In the genomic region with DNA sequence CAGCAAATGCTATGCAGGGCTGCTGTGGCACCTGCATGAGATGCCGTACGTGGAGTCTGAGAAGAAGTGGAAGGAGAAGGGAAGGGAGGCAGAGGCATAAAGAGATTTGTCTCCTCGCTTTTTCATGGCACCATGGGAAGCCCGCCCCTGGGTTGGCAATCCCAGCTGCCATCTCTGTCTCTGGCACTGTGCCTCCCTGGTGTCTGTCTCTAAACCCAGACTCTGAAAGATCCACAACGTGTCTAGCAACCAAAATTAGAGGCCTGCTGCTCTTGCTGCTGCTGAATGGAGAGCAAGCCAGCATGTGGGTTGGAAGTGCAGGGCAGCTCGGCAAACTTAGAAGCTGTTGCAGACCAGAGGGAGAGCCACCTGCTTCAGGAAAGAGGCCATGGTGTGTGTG, we compare ENCODE assay signal across 18 cellular contexts. TPM values are rescaled to one million over a fixed set of nuclear protein-coding genes. Genes with fewer than 3 reads are reported as not detected.
DNase-seq lines count a peak whose midpoint lies in the region; TF ChIP-seq lines count a peak whose summit lies in the region.
"Had no signal": no experiment of that assay in that cellular context is flagged by ENCODE, and none has a peak within 500 bp of the region (broad histone marks: within the 10 kb centered on the region; RNA-seq: fewer than 3 reads in every experiment).

No MANE protein-coding gene starts in this region.

- no peaks in the 10 kb centered on the region for H3K9me3 ChIP-seq in OCI-LY7 (ENCODE audit: low read length)
- H3K9me3 ChIP-seq in adrenal gland (replicated peaks in 1 of 3) = no peaks in the 10 kb centered on the region
- H3K9me3 ChIP-seq: BLaER1 treated with 17β-estradiol and CSF1 and Interleukin-3, amounts not matched to agents 10 nM and 100 nM had no signal

- POLR2A ChIA-PET in OCI-LY7 (lab: Charles Lee) = no interaction called here

- intact Hi-C loops in posterior cingulate gyrus (cut with DNase I) = no loop called here
- intact Hi-C loops in OCI-LY7 (cut with micrococcal nuclease; ENCODE audit: unreplicated experiment) = no loop called here
- intact Hi-C loops in adrenal gland (cut with DNase I) = no loop called here

- H3K27me3 ChIP-seq in adrenal gland = no peaks in the 10 kb centered on the region
- H3K27me3 ChIP-seq: BLaER1 treated with 17β-estradiol and CSF1 and Interleukin-3, amounts not matched to agents 10 nM and 100 nM had no signal

- no peak overlapping the region for H2AFZ ChIP-seq in OCI-LY7 (ENCODE audit: low read length)

- TF ChIP-seq POLR2A in adrenal gland (IDR thresholded peaks at IDR 0.05) = no peak

- DNase-seq in Ammon's horn (ENCODE audit: low spot score) (peak; percentile 87), cerebellum (ENCODE audit: low spot score) (peak; percentile 12), inferior parietal cortex (ENCODE audit: extremely low spot score) (peak; percentile 65), posterior cingulate gyrus (peak; percentile 33 to 95 (median 74)), OCI-LY7 (ENCODE audit: low spot score) (no peak), NCI-H526 treated with DMSO at 0.1 percent for 48 hours (lab: John Stamatoyannopoulos, UW) (no peak), adrenal gland (no peak), COR-L47 (lab: John Stamatoyannopoulos, UW) (no peak)
- DNase-seq: 8988T, NCI-H1105 treated with DMSO at 0.1 percent for 48 hours, NCI-H1694 treated with DMSO at 0.1 percent for 48 hours, NCI-H2107, NCI-H2227 treated with DMSO at 0.1 percent for 48 hours, NCI-H524, OCI-M1, SHP77 treated with DMSO at 0.1 percent for 48 hours had no signal

- CTCF ChIA-PET in OCI-LY7 (lab: Charles Lee; ENCODE audit: unreplicated experiment) = interaction anchor here (0.6 kb wide), 1 partner anchor 1131 kb away, joined by 3 read pairs; no protein-coding TSS in a partner anchor

- H3K36me3 ChIP-seq in OCI-LY7 (ENCODE audit: insufficient read depth, low read length) (no peaks in the 10 kb centered on the region), adrenal gland (replicated peaks in 1 of 2) (no peaks in the 10 kb centered on the region)

- 87 to 93% (median 88%) methylated on average over 6 of the region's 6 CpGs for WGBS in adrenal gland, 4 donors

- H3K9me2 ChIP-seq in OCI-LY7 (ENCODE audit: insufficient read depth, low read length) = no peaks in the 10 kb centered on the region

- BruUV-seq in OCI-LY7 (replicated peaks; lab: Mats Ljungman, UMichigan) = no TSS peak

- no peaks in the 10 kb centered on the region for H3K79me2 ChIP-seq in OCI-LY7 (ENCODE audit: insufficient read depth, low read depth, low read length)

- no peaks in the 10 kb centered on the region for H4K20me1 ChIP-seq in OCI-LY7 (ENCODE audit: insufficient read depth, low read length)
- H4K20me1 ChIP-seq: BLaER1 treated with 17β-estradiol and CSF1 and Interleukin-3, amounts not matched to agents 10 nM and 100 nM had no signal

- TF ChIP-seq CTCF in OCI-LY7 (conservative IDR thresholded peaks at IDR 0.05; ENCODE audit: low read length) (no peak), adrenal gland (IDR thresholded peaks at IDR 0.05) (no peak)

- peaks cover 7% of the 10 kb centered on the region for H3K4me1 ChIP-seq in OCI-LY7 (ENCODE audit: insufficient read depth, low read length, poor library complexity, severe bottlenecking)
- H3K4me1 ChIP-seq in adrenal gland (replicated peaks in 1 of 2) = no peaks in the 10 kb centered on the region

- H3K4me3 ChIP-seq in OCI-LY7 (ENCODE audit: low read depth, low read length, poor library complexity, severe bottlenecking) (no peak overlapping the region), adrenal gland (no peak overlapping the region)
- H3K4me3 ChIP-seq: BLaER1 treated with 17β-estradiol and CSF1 and Interleukin-3, amounts not matched to agents 10 nM and 100 nM had no signal

- H3K27ac ChIP-seq in OCI-LY7 (ENCODE audit: low read depth, low read length, poor library complexity, severe bottlenecking) = no peak overlapping the region
- H3K27ac ChIP-seq in adrenal gland = no peak overlapping the region
- H3K27ac ChIP-seq: BLaER1 treated with 17β-estradiol and CSF1 and Interleukin-3, amounts not matched to agents 10 nM and 100 nM; HL-60 had no signal

- H3K4me2 ChIP-seq in OCI-LY7 (ENCODE audit: low read length) = no peak overlapping the region

RNA-seq across cellular contexts. Expression of a gene that starts 53.1 kb away (rescaled TPM):
- total RNA-seq in cerebellum (10.3 TPM), OCI-LY7 (2022) (9.5 and 10.3 TPM in 2 replicates), adrenal gland (10 to 100 TPM in 4 of 8 donors, 1 to 10 TPM in 4; 3.6 to 29.6 (median 14.5) TPM)
- total RNA-seq in OCI-LY7 (2014; rRNA removed; shearing (Covaris generic)) = 5.9 and 13.1 TPM in 2 replicates
- 10 to 100 TPM; 19.2 to 25.6 (median 25.3) TPM for polyA plus RNA-seq in adrenal gland

Comparison
In these comparisons a context has a peak if more than half of its experiments do, and no peak if none do; other contexts are left out.
1. DNase-seq: peak in Ammon's horn (single experiment), cerebellum (single experiment), inferior parietal cortex (single experiment) and posterior cingulate gyrus (10 of 10); none in OCI-LY7 (single experiment), NCI-H526 treated with DMSO at 0.1 percent for 48 hours (single experiment), adrenal gland (0 of 7) and COR-L47 (single experiment).